Comparison of ENCODE assay signal across 11 cellular contexts in genomic region chr18:54718436-54718773, GRCh38.
DNase-seq lines count a peak whose midpoint lies in the region; TF ChIP-seq lines count a peak whose summit lies in the region.
"Had no signal": no experiment of that assay in that cellular context is flagged by ENCODE, and none has a peak within 500 bp of the region (broad histone marks: within the 10 kb centered on the region; RNA-seq: fewer than 3 reads in every experiment).

No MANE protein-coding gene starts in this region.

- no peak overlapping the region for H2AFZ ChIP-seq in Loucy (ENCODE audit: low read length)

- no peak overlapping the region for H3K27ac ChIP-seq in effector memory CD4-positive, alpha-beta T cell (ENCODE audit: insufficient read depth, low read length, poor library complexity, severe bottlenecking)
- H3K27ac ChIP-seq: parathyroid adenoma had no signal

- peaks cover 8% of the 10 kb centered on the region for H3F3A ChIP-seq in Loucy (ENCODE audit: low read depth)

- H3K27ac Mint-ChIP-seq in activated naive CD8-positive, alpha-beta T cell, result no peak overlapping the region
- H3K27ac Mint-ChIP-seq in activated naive CD8-positive, alpha-beta T cell treated with anti-CD3 and anti-CD28 coated beads for 36 hours, result no peak overlapping the region
- H3K27ac Mint-ChIP-seq: HFFc6 had no signal

- no peaks in the 10 kb centered on the region for H3K27me3 Mint-ChIP-seq in activated naive CD8-positive, alpha-beta T cell
- peaks cover 54% of the 10 kb centered on the region for H3K27me3 Mint-ChIP-seq in activated naive CD8-positive, alpha-beta T cell treated with anti-CD3 and anti-CD28 coated beads for 36 hours

- peaks cover 14% of the 10 kb centered on the region for H3K4me1 Mint-ChIP-seq in activated naive CD8-positive, alpha-beta T cell (ENCODE audit: low read depth)
- peaks cover 18% of the 10 kb centered on the region for H3K4me1 Mint-ChIP-seq in activated naive CD8-positive, alpha-beta T cell treated with anti-CD3 and anti-CD28 coated beads for 36 hours

- no peak for TF ChIP-seq CTCF in Loucy (conservative IDR thresholded peaks at IDR 0.05; ENCODE audit: low read length)

- peaks cover 48% of the 10 kb centered on the region for H3K4me1 ChIP-seq in Loucy (ENCODE audit: insufficient read depth, low read length, poor library complexity, severe bottlenecking)
- H3K4me1 ChIP-seq in effector memory CD4-positive, alpha-beta T cell (ENCODE audit: control insufficient read depth, insufficient read depth, low read length, poor library complexity, severe bottlenecking), result peaks cover 12% of the 10 kb centered on the region
- H3K4me1 ChIP-seq: parathyroid adenoma had no signal

- no peak for DNase-seq in activated naive CD8-positive, alpha-beta T cell treated with anti-CD3 and anti-CD28 coated beads for 36 hours
- DNase-seq in effector memory CD4-positive, alpha-beta T cell, result no peak
- DNase-seq in effector CD4-positive, alpha-beta T cell, result no peak
- no peak for DNase-seq in mucosa of gallbladder (ENCODE audit: low spot score)
- DNase-seq in GM03348 (ENCODE audit: low spot score), result no peak
- DNase-seq in inferior parietal cortex (ENCODE audit: extremely low spot score), result no peak
- DNase-seq: amniotic stem cell, HFFc6 had no signal

- H3K9me2 ChIP-seq in Loucy (replicated peaks; ENCODE audit: low read depth, low read length), result no peaks in the 10 kb centered on the region

- peak overlapping the region; percentile 88 for H3K4me2 ChIP-seq in Loucy (ENCODE audit: low read depth, low read length, poor library complexity, severe bottlenecking)

- no peak overlapping the region for H3K9ac ChIP-seq in Loucy (ENCODE audit: low read depth, low read length, poor library complexity, severe bottlenecking)
- H3K9ac ChIP-seq: parathyroid adenoma had no signal

- H3K36me3 ChIP-seq in Loucy (ENCODE audit: insufficient read depth, low read length), result no peaks in the 10 kb centered on the region
- no peaks in the 10 kb centered on the region for H3K36me3 ChIP-seq in effector memory CD4-positive, alpha-beta T cell (ENCODE audit: control insufficient read depth, insufficient read depth, low read length)

- peak overlapping the region; percentile 74 for H3K4me3 ChIP-seq in Loucy (ENCODE audit: low read length, poor library complexity, severe bottlenecking)
- peak overlapping the region; percentile 38 for H3K4me3 ChIP-seq in effector memory CD4-positive, alpha-beta T cell (ENCODE audit: insufficient read depth, low read depth, low read length, poor library complexity, severe bottlenecking)

- H3K79me2 ChIP-seq in Loucy (ENCODE audit: insufficient read depth, low read length), result no peaks in the 10 kb centered on the region
- H3K79me2 ChIP-seq: parathyroid adenoma had no signal

- no peaks in the 10 kb centered on the region for H3K9me3 ChIP-seq in Loucy (ENCODE audit: insufficient read depth, low read depth, low read length)
- H3K9me3 ChIP-seq in effector memory CD4-positive, alpha-beta T cell (ENCODE audit: control insufficient read depth, low read length), result no peaks in the 10 kb centered on the region

- H3K36me3 Mint-ChIP-seq in activated naive CD8-positive, alpha-beta T cell, result no peaks in the 10 kb centered on the region
- H3K36me3 Mint-ChIP-seq in activated naive CD8-positive, alpha-beta T cell treated with anti-CD3 and anti-CD28 coated beads for 36 hours, result no peaks in the 10 kb centered on the region

- no peaks in the 10 kb centered on the region for H3K9me3 Mint-ChIP-seq in activated naive CD8-positive, alpha-beta T cell (ENCODE audit: low read depth)
- H3K9me3 Mint-ChIP-seq in activated naive CD8-positive, alpha-beta T cell treated with anti-CD3 and anti-CD28 coated beads for 36 hours, result no peaks in the 10 kb centered on the region
- H3K9me3 Mint-ChIP-seq: HFFc6 had no signal

- H4K20me1 ChIP-seq in Loucy (ENCODE audit: insufficient read depth, low read length, poor library complexity, severe bottlenecking), result no peaks in the 10 kb centered on the region

- no peaks in the 10 kb centered on the region for H3K27me3 ChIP-seq in Loucy (ENCODE audit: insufficient read depth, low read length, poor library complexity, severe bottlenecking)
- no peaks in the 10 kb centered on the region for H3K27me3 ChIP-seq in effector memory CD4-positive, alpha-beta T cell (replicated peaks; ENCODE audit: control insufficient read depth, insufficient read depth, low read length, poor library complexity, severe bottlenecking)

- peak overlapping the region; percentile 28 for H3K4me3 Mint-ChIP-seq in activated naive CD8-positive, alpha-beta T cell
- H3K4me3 Mint-ChIP-seq in activated naive CD8-positive, alpha-beta T cell treated with anti-CD3 and anti-CD28 coated beads for 36 hours, result no peak overlapping the region
- H3K4me3 Mint-ChIP-seq: HFFc6 had no signal
